Comparison of ENCODE assay signal across 21 cellular contexts in genomic region chr10:108003061-108003460, GRCh38.
"Had no signal": no experiment of that assay in that cellular context is flagged by ENCODE, and none has a peak within 500 bp of the region (broad histone marks: within the 10 kb centered on the region; RNA-seq: fewer than 3 reads in every experiment).

No MANE protein-coding gene starts in this region.

- H3K36me3 ChIP-seq: neutrophil, pancreas, right lobe of liver, suprapubic skin, transverse colon, upper lobe of right lung, uterus had no signal

- H3K9me3 ChIP-seq: neutrophil, pancreas, right lobe of liver, suprapubic skin, transverse colon, upper lobe of right lung, uterus had no signal

- H3K4me1 Mint-ChIP-seq: memory B cell; natural killer cell; neural crest cell; stimulated activated naive CD8-positive, alpha-beta T cell treated with anti-CD3 and anti-CD28 coated beads, Interleukin-15, amount 100 ng/mL, for 72 hours had no signal

- H3K4me1 ChIP-seq: pancreas, right lobe of liver, suprapubic skin, transverse colon, upper lobe of right lung, uterus had no signal

- FAIRE-seq: keratinocyte, pancreas, small intestine had no signal

- H3K27me3 ChIP-seq: dorsolateral prefrontal cortex, neutrophil, pancreas, right lobe of liver, suprapubic skin, transverse colon, upper lobe of right lung, uterus had no signal

- H3K27me3 Mint-ChIP-seq: memory B cell; stimulated activated naive CD8-positive, alpha-beta T cell treated with anti-CD3 and anti-CD28 coated beads, Interleukin-15, amount 100 ng/mL, for 72 hours had no signal

- H3K36me3 Mint-ChIP-seq: memory B cell, natural killer cell had no signal

- H3K27ac ChIP-seq: dorsolateral prefrontal cortex, neutrophil, pancreas, right lobe of liver, suprapubic skin, transverse colon, upper lobe of right lung, uterus had no signal

- DNase-seq: dorsolateral prefrontal cortex; effector CD4-positive, alpha-beta T cell; head of caudate nucleus; left ventricle myocardium superior; natural killer cell; pancreas; right lobe of liver; small intestine; stimulated activated CD4-positive, alpha-beta T cell treated with anti-CD3 and anti-CD28 coated beads, Interleukin-15, amount 100 ng/mL, for 24 hours; stimulated activated CD4-positive, alpha-beta T cell treated with anti-CD3 and anti-CD28 coated beads, Interleukin-2, amount 100 ng/mL, for 48 hours; stimulated activated naive CD4-positive, alpha-beta T cell; stimulated activated naive CD8-positive, alpha-beta T cell treated with anti-CD3 and anti-CD28 coated beads, Interleukin-15, amount 100 ng/mL, for 72 hours; transverse colon; upper lobe of right lung; uterus had no signal

- H3K4me3 Mint-ChIP-seq: memory B cell; natural killer cell; neural crest cell; stimulated activated naive CD8-positive, alpha-beta T cell treated with anti-CD3 and anti-CD28 coated beads, Interleukin-15, amount 100 ng/mL, for 72 hours had no signal

- H3K9me3 Mint-ChIP-seq: memory B cell had no signal

- H3K27ac Mint-ChIP-seq: memory B cell; natural killer cell; stimulated activated naive CD8-positive, alpha-beta T cell treated with anti-CD3 and anti-CD28 coated beads, Interleukin-15, amount 100 ng/mL, for 72 hours had no signal

- ATAC-seq: left ventricle myocardium superior; natural killer cell; pancreas; right lobe of liver; stimulated activated naive CD8-positive, alpha-beta T cell treated with anti-CD3 and anti-CD28 coated beads, Interleukin-15, amount 100 ng/mL, for 72 hours; upper lobe of right lung had no signal

- H3K4me3 ChIP-seq: dorsolateral prefrontal cortex, lung, pancreas, right lobe of liver, suprapubic skin, transverse colon, upper lobe of right lung, uterus had no signal
